ENCODE assay signal across 13 cellular contexts in genomic region chr15:66780172-66780972, GRCh38.
DNase-seq lines count a peak whose midpoint lies in the region; ATAC-seq and TF ChIP-seq lines count a peak whose summit lies in the region.
"Had no signal": no experiment of that assay in that cellular context is flagged by ENCODE, and none has a peak within 500 bp of the region (broad histone marks: within the 10 kb centered on the region; RNA-seq: fewer than 3 reads in every experiment).

No MANE protein-coding gene starts in this region.

- no peak for ATAC-seq in left lobe of liver

- H3K27ac ChIP-seq in HUES48 (ENCODE audit: low read depth, low read length) (peak overlapping the region; percentile 7), mesodermal cell (ENCODE audit: low read depth, low read length, severe bottlenecking) (peak overlapping the region; percentile 62)
- H3K27ac ChIP-seq: right atrium auricular region had no signal

- H3K4me1 ChIP-seq in HUES48 (ENCODE audit: control insufficient read depth, insufficient read depth, low read length), result peaks cover 5% of the 10 kb centered on the region; the same call in 1 of the 2 replicates
- peaks cover 70% of the 10 kb centered on the region for H3K4me1 ChIP-seq in mesodermal cell (ENCODE audit: control insufficient read depth, insufficient read depth, low read length, poor library complexity, severe bottlenecking)

- DNase-seq in ACHN (peak; percentile 89), cardiac fibroblast (ENCODE audit: low read depth in 2 of 2) (peak; percentile 54 to 74), T-helper 9 cell (no peak), left lobe of liver (ENCODE audit: low spot score) (no peak), NK-92 (lab: John Stamatoyannopoulos, UW; ENCODE audit: unreplicated experiment) (no peak)
- no peak for DNase-seq in activated T-cell treated with anti-CD3 and anti-CD28 coated beads, Interleukin-2, amount 50 U/mL, for 1 hour
- DNase-seq: activated gamma-delta T cell; CD4-positive, alpha-beta memory T cell; NCI-H1436 treated with DMSO at 0.1 percent for 48 hours; T-helper 2 cell had no signal

- WGBS in mesodermal cell (ENCODE audit: insufficient coverage in 2 of 2), 2 experiments, result 94 to 96% methylated on average over 16 of the region's 21 CpGs

- H3K4me3 ChIP-seq in HUES48 (ENCODE audit: low read depth, low read length) (no peak overlapping the region), cardiac fibroblast (replicated peaks in 1 of 2; ENCODE audit: low read depth in 2 of 2, low read length in 2 of 2) (no peak overlapping the region), mesodermal cell (ENCODE audit: extremely low read depth, insufficient read depth, low read length, poor library complexity, severe bottlenecking) (no peak overlapping the region)
- H3K4me3 ChIP-seq: right atrium auricular region had no signal

- no peaks in the 10 kb centered on the region for H3K9me3 ChIP-seq in HUES48 (ENCODE audit: control insufficient read depth, insufficient read depth, low read length)
- no peaks in the 10 kb centered on the region for H3K9me3 ChIP-seq in mesodermal cell (ENCODE audit: control insufficient read depth, low read length)
- H3K9me3 ChIP-seq: right atrium auricular region had no signal

- H3K36me3 ChIP-seq in HUES48 (ENCODE audit: control insufficient read depth, insufficient read depth, low read length), result 0 out of 2 replicates have a peak, but pooled peaks cover 3% of the 10 kb centered on the region
- H3K36me3 ChIP-seq in mesodermal cell (ENCODE audit: control insufficient read depth, insufficient read depth, low read length), result peaks cover 91% of the 10 kb centered on the region

- H3K9ac ChIP-seq in HUES48 (ENCODE audit: low read depth, low read length), result no peak overlapping the region

- no peak for TF ChIP-seq CTCF in cardiac fibroblast (IDR thresholded peaks at IDR 0.05; ENCODE audit: low read depth, low read length)

- in situ Hi-C loops in ACHN (cut with HindIII; ENCODE audit: low pct_ligation_motif_present, low pct_unique_long_range_greater_than_20kb, low sequenced_read_pairs), result no loop called here

- H3K27me3 ChIP-seq in HUES48 (ENCODE audit: control insufficient read depth, insufficient read depth, low read length), result no peaks in the 10 kb centered on the region
- H3K27me3 ChIP-seq: right atrium auricular region had no signal

Comparison
In these comparisons a context has a peak if more than half of its experiments do, and no peak if none do; other contexts are left out.
1. DNase-seq: peak in ACHN (single experiment) and cardiac fibroblast (2 of 2); none in T-helper 9 cell (single experiment), left lobe of liver (single experiment), NK-92 (single experiment) and activated T-cell treated with anti-CD3 and anti-CD28 coated beads, Interleukin-2, amount 50 U/mL, for 1 hour (single experiment).